10 cellular contexts compared by ENCODE assay signal in genomic region chr6:34466242-34467185, GRCh38. TPM values are rescaled to one million over a fixed set of nuclear protein-coding genes. Genes with fewer than 3 reads are reported as not detected.
A peak's percentile ranks its signal among the peaks of the same experiment; 100 is the strongest.
DNase-seq lines count a peak whose midpoint lies in the region; ATAC-seq and TF ChIP-seq lines count a peak whose summit lies in the region.
"Had no signal": no experiment of that assay in that cellular context is flagged by ENCODE, and none has a peak within 500 bp of the region (broad histone marks: within the 10 kb centered on the region; RNA-seq: fewer than 3 reads in every experiment).

No MANE protein-coding gene starts in this region.

- H4K20me1 ChIP-seq in MM.1S (ENCODE audit: insufficient read depth, low read length) = no peaks in the 10 kb centered on the region

- H3K4me3 ChIP-seq in MM.1S (ENCODE audit: low read length) = peak overlapping the region; percentile 71
- H3K4me3 ChIP-seq in endodermal cell (ENCODE audit: low read length) = peak overlapping the region; percentile 78
- peak overlapping the region; percentile 44 to 80 for H3K4me3 ChIP-seq in neuronal stem cell (ENCODE audit: low read length in 2 of 2)

- peaks cover 10% of the 10 kb centered on the region for H3K27me3 Mint-ChIP-seq in endodermal cell (ENCODE audit: insufficient read depth)

- no peak overlapping the region for H3K14ac ChIP-seq in neuronal stem cell (ENCODE audit: low read length)

- H3K27ac Mint-ChIP-seq in endodermal cell = no peak overlapping the region

- peak overlapping the region; percentile 60 for H2BK15ac ChIP-seq in neuronal stem cell (ENCODE audit: low read length)

- H3K4me1 Mint-ChIP-seq in endodermal cell = peaks cover 12% of the 10 kb centered on the region

- no peak overlapping the region for H3K4ac ChIP-seq in neuronal stem cell (ENCODE audit: low read length)

- no peaks in the 10 kb centered on the region for H3K9me3 ChIP-seq in MM.1S (replicated peaks; ENCODE audit: insufficient read depth, low read length)
- no peaks in the 10 kb centered on the region for H3K9me3 ChIP-seq in endodermal cell (ENCODE audit: control insufficient read depth, low read length)
- no peaks in the 10 kb centered on the region for H3K9me3 ChIP-seq in neuronal stem cell (replicated peaks in 1 of 2; ENCODE audit: control insufficient read depth in 2 of 2, insufficient read depth in 1 of 2, low read depth in 1 of 2, low read length in 2 of 2)

- H3K36me3 ChIP-seq in MM.1S (replicated peaks; ENCODE audit: insufficient read depth, low read length) (no peaks in the 10 kb centered on the region), endodermal cell (ENCODE audit: control insufficient read depth, insufficient read depth, low read length) (no peaks in the 10 kb centered on the region), neuronal stem cell (replicated peaks in 1 of 2; ENCODE audit: control insufficient read depth in 2 of 2, insufficient read depth in 2 of 2, low read length in 2 of 2) (no peaks in the 10 kb centered on the region)

- peak overlapping the region; percentile 9 for H2BK120ac ChIP-seq in neuronal stem cell (ENCODE audit: low read depth, low read length)

- H3K4me3 Mint-ChIP-seq in endodermal cell = peak overlapping the region; percentile 71

- peak overlapping the region; percentile 75 for H3K23ac ChIP-seq in neuronal stem cell (ENCODE audit: low read depth, low read length, poor library complexity)

- no peak overlapping the region for H2BK12ac ChIP-seq in neuronal stem cell (ENCODE audit: low read length)

- H3K79me2 ChIP-seq in MM.1S (ENCODE audit: low read length) = no peaks in the 10 kb centered on the region

- WGBS in endodermal cell (ENCODE audit: insufficient coverage in 1 of 2, insufficient read length in 1 of 2), 2 experiments = 33 to 37% methylated on average over 17 to 28 of the region's 28 CpGs
- no CpG with 5 or more reads among the region's 28 CpGs for WGBS in neuronal stem cell (ENCODE audit: extremely low coverage in 2 of 2, insufficient read length in 2 of 2, insufficient replicate concordance in 1 of 2), 2 donors

- H2AFZ ChIP-seq in MM.1S (ENCODE audit: low read length) = peak overlapping the region; percentile 88
- H2AFZ ChIP-seq in neuronal stem cell (ENCODE audit: low read length) = peak overlapping the region; percentile 90

- no peak for TF ChIP-seq CTCF in C4-2B (conservative IDR thresholded peaks at IDR 0.05)
- no peak for TF ChIP-seq CTCF in MM.1S (IDR thresholded peaks at IDR 0.05; ENCODE audit: low read length)
- TF ChIP-seq CTCF in endodermal cell (conservative IDR thresholded peaks at IDR 0.05) = no peak
- no peak for TF ChIP-seq CTCF in foreskin keratinocyte (conservative IDR thresholded peaks at IDR 0.05)

- H3K27ac ChIP-seq in C4-2B (peak overlapping the region; percentile 69), MM.1S (ENCODE audit: low read length) (no peak overlapping the region), endodermal cell (ENCODE audit: low read depth, low read length) (no peak overlapping the region), neuronal stem cell (replicated peaks; ENCODE audit: low read length) (no peak overlapping the region), foreskin keratinocyte (no peak overlapping the region)

- peak overlapping the region; percentile 34 for H2AK5ac ChIP-seq in neuronal stem cell (ENCODE audit: low read depth, low read length)

- H4K91ac ChIP-seq in neuronal stem cell (ENCODE audit: low read depth, low read length, poor library complexity) = no peak overlapping the region

- H3K27me3 ChIP-seq in MM.1S (replicated peaks; ENCODE audit: insufficient read depth, low read length) = no peaks in the 10 kb centered on the region
- peaks cover 6% of the 10 kb centered on the region for H3K27me3 ChIP-seq in endodermal cell (ENCODE audit: control insufficient read depth, insufficient read depth, low read length, poor library complexity, severe bottlenecking)
- peaks cover 0 to 51% (median 14%) of the 10 kb centered on the region in 3 experiments for H3K27me3 ChIP-seq in neuronal stem cell (ENCODE audit: control insufficient read depth in 3 of 3, insufficient read depth in 3 of 3, low read depth in 1 of 3, low read length in 3 of 3)
- H3K27me3 ChIP-seq in foreskin keratinocyte = peaks cover 29% of the 10 kb centered on the region

- H3K4me1 ChIP-seq in MM.1S (ENCODE audit: low read length) (peaks cover 22% of the 10 kb centered on the region), endodermal cell (ENCODE audit: control insufficient read depth, insufficient read depth, low read length) (peaks cover 4% of the 10 kb centered on the region), neuronal stem cell (ENCODE audit: control insufficient read depth in 2 of 2, insufficient read depth in 1 of 2, low read depth in 1 of 2, low read length in 2 of 2) (peaks cover 7 to 11% of the 10 kb centered on the region in 2 donors), foreskin keratinocyte (no peaks in the 10 kb centered on the region)

- no peaks in the 10 kb centered on the region for H3F3A ChIP-seq in MM.1S (ENCODE audit: insufficient read depth, low read length)

- peak overlapping the region; percentile 38 for H3K18ac ChIP-seq in neuronal stem cell (ENCODE audit: low read length)

- H3K9ac ChIP-seq in MM.1S (ENCODE audit: low read length) (peak overlapping the region; percentile 21; the same call in 1 of the 2 replicates), endodermal cell (ENCODE audit: extremely low read depth, low read length, poor library complexity, severe bottlenecking) (peak overlapping the region; percentile 47), neuronal stem cell (ENCODE audit: low read depth, low read length, poor library complexity) (peak overlapping the region; percentile 34)

- no peak for ATAC-seq in foreskin keratinocyte

- H3K9me3 Mint-ChIP-seq in endodermal cell = no peaks in the 10 kb centered on the region

- no peak overlapping the region for H4K8ac ChIP-seq in neuronal stem cell (ENCODE audit: low read depth, low read length)

- DNase-seq in MM.1S (no peak), endodermal cell (no peak), neuronal stem cell (ENCODE audit: low spot score) (no peak), foreskin keratinocyte (no peak), GDM1 (lab: John Stamatoyannopoulos, UW) (no peak), SW480 (ENCODE audit: low spot score) (no peak)
- no peak for DNase-seq in stimulated activated CD4-positive, alpha-beta T cell treated with anti-CD3 and anti-CD28 coated beads, Interleukin-2, amount 100 ng/mL, for 48 hours

- no peaks in the 10 kb centered on the region for H3K9me2 ChIP-seq in MM.1S (replicated peaks; ENCODE audit: insufficient read depth, low read length)

- no peaks in the 10 kb centered on the region for H3K79me1 ChIP-seq in neuronal stem cell (ENCODE audit: low read depth, low read length)

- no peaks in the 10 kb centered on the region for H3K36me3 Mint-ChIP-seq in endodermal cell (ENCODE audit: low read depth)

- no peak overlapping the region for H2BK5ac ChIP-seq in neuronal stem cell (ENCODE audit: low read length)

- H3K4me2 ChIP-seq in MM.1S (ENCODE audit: low read depth, low read length) (peak overlapping the region; percentile 86), neuronal stem cell (ENCODE audit: insufficient read depth, low read length, poor library complexity, severe bottlenecking) (peak overlapping the region; percentile 71)

RNA-seq across cellular contexts. Expression of gene PACSIN1, which starts 0.6 kb away (rescaled TPM):
- total RNA-seq in endodermal cell (1 to 10 TPM; 7.2 to 7.3 TPM), foreskin keratinocyte (0.07 TPM in 1 of 2 replicates, not detected in the other)
- 2.4 TPM for polyA plus RNA-seq in endodermal cell (2013, experiment 1 of 2)
- polyA plus RNA-seq in endodermal cell (2013, experiment 2 of 2) = 1.7 TPM
- polyA plus RNA-seq in neuronal stem cell (2013, experiment 1 of 2) = 2.1 TPM
- 2.0 TPM for polyA plus RNA-seq in neuronal stem cell (2013, experiment 2 of 2)
- 0.01 TPM in 1 of 2 replicates, not detected in the other for polyA plus RNA-seq in foreskin keratinocyte
- total RNA-seq: Daoy, esophagus mucosa had no signal

RNA-seq across cellular contexts. Expression of gene RPS10, which starts 40.6 kb away (rescaled TPM):
- total RNA-seq in endodermal cell = 1,000 to 10,000 TPM; 1,892 to 2,030 TPM
- 2,352 TPM for polyA plus RNA-seq in endodermal cell (2013, experiment 1 of 2)
- 2,233 TPM for polyA plus RNA-seq in endodermal cell (2013, experiment 2 of 2)
- polyA plus RNA-seq in neuronal stem cell (2013, experiment 1 of 2) = 2,646 TPM
- polyA plus RNA-seq in neuronal stem cell (2013, experiment 2 of 2) = 2,609 TPM
- 1,970 and 2,018 TPM in 2 replicates for total RNA-seq in foreskin keratinocyte
- 3,077 and 3,184 TPM in 2 replicates for polyA plus RNA-seq in foreskin keratinocyte
